ENCODE assay signal across 2 cellular contexts in genomic region chr9:22158275-22158674, GRCh38.
TF ChIP-seq lines count a peak whose summit lies in the region.

No MANE protein-coding gene starts in this region.

TF ChIP-seq in HCT116, 20 proteins besides CTCF, POLR2A, EP300 and RAD21 (continued from another document):
- no peak for TF ChIP-seq ZBTB33 (IDR thresholded peaks at IDR 0.05; ENCODE audit: extremely low read depth, insufficient replicate concordance, low read length)
- no peak for TF ChIP-seq TCF7L2 (IDR thresholded peaks at IDR 0.05; ENCODE audit: borderline replicate concordance, extremely low read depth, insufficient read depth, insufficient read length)
- TF ChIP-seq ATF3 (IDR thresholded peaks at IDR 0.05) = 0 out of 2 replicates have a peak, but pooled peaks have one; percentile 16
- TF ChIP-seq ZFX (IDR thresholded peaks at IDR 0.05) = no peak
- no peak for TF ChIP-seq EZH2 (IDR thresholded peaks at IDR 0.05)
- no peak for TF ChIP-seq YY1 (IDR thresholded peaks at IDR 0.05; ENCODE audit: extremely low read depth, insufficient replicate concordance, low read depth, low read length)
- no peak for TF ChIP-seq REST (IDR thresholded peaks at IDR 0.05; ENCODE audit: low read depth)
- TF ChIP-seq SIN3A (IDR thresholded peaks at IDR 0.05; ENCODE audit: low read depth) = no peak
- 0 out of 2 replicates have a peak, but pooled peaks have one; percentile 35 for TF ChIP-seq FOSL1 (IDR thresholded peaks at IDR 0.05; ENCODE audit: low read depth)
- peak; percentile 22; the same call in 1 of the 2 replicates for TF ChIP-seq JUND (IDR thresholded peaks at IDR 0.05)
- no peak for TF ChIP-seq CBX3 (IDR thresholded peaks at IDR 0.05; ENCODE audit: low read depth)
- no peak for TF ChIP-seq EZH2phosphoT487 (IDR thresholded peaks at IDR 0.05; ENCODE audit: borderline replicate concordance)
- TF ChIP-seq SP1 (IDR thresholded peaks at IDR 0.05; ENCODE audit: low read depth) = no peak
- no peak for TF ChIP-seq ZNF274 (IDR thresholded peaks at IDR 0.05; ENCODE audit: low read depth, low read length)

TF ChIP-seq in SK-N-SH, 30 proteins besides CTCF, POLR2A, EP300 and RAD21 (continued from another document):
- TF ChIP-seq ELF1 (IDR thresholded peaks at IDR 0.05) (no peak), TCF12 (IDR thresholded peaks at IDR 0.05) (peak; percentile 84), POLR2AphosphoS5 (IDR thresholded peaks at IDR 0.05; ENCODE audit: low read depth, low read length) (no peak), JUND (IDR thresholded peaks at IDR 0.05) (peak; percentile 63), REST (IDR thresholded peaks at IDR 0.05; ENCODE audit: low read depth, low read length) (no peak), SMC3 (IDR thresholded peaks at IDR 0.05; ENCODE audit: low read depth, low read length) (no peak), ZBTB33 (IDR thresholded peaks at IDR 0.05; ENCODE audit: borderline replicate concordance, low read depth) (no peak), TAF1 (IDR thresholded peaks at IDR 0.05; ENCODE audit: borderline replicate concordance, low read depth, low read length) (no peak)
